13 cellular contexts compared by ENCODE assay signal in genomic region chr11:120928506-120929062, GRCh38.
"Had no signal": no experiment of that assay in that cellular context is flagged by ENCODE, and none has a peak within 500 bp of the region (broad histone marks: within the 10 kb centered on the region; RNA-seq: fewer than 3 reads in every experiment).

No MANE protein-coding gene starts in this region.

- H3K27ac ChIP-seq: ascending aorta, hepatocyte, psoas muscle, suprapubic skin, upper lobe of left lung had no signal

- H3K4me3 ChIP-seq: ascending aorta, hepatocyte, mucosa of descending colon, psoas muscle, suprapubic skin, upper lobe of left lung had no signal

- DNase-seq: activated B cell treated with CpG ODN at 0.5 μM for 24 hours; activated CD4-positive, alpha-beta T cell treated with anti-CD3 and anti-CD28 coated beads, Interleukin-2, amount 10 ng/mL, durations not matched to agents 24 days and 14 days; activated naive CD4-positive, alpha-beta T cell; effector memory CD8-positive, alpha-beta T cell; mucosa of descending colon; natural killer cell; psoas muscle; stimulated activated CD4-positive, alpha-beta T cell treated with anti-CD3 and anti-CD28 coated beads, Interleukin-12 subunit alpha, Interleukin-12 subunit beta, amount 100 ng/mL, for 4 hours; stimulated activated naive CD4-positive, alpha-beta T cell treated with Interleukin-2 at 50 U/mL for 16 hours; upper lobe of left lung had no signal

- H3K79me2 ChIP-seq: hepatocyte had no signal

- H3K4me1 ChIP-seq: ascending aorta, psoas muscle, upper lobe of left lung had no signal

- H3K4me2 ChIP-seq: hepatocyte had no signal

- ATAC-seq: effector memory CD8-positive, alpha-beta T cell; psoas muscle had no signal

- H3K27me3 ChIP-seq: ascending aorta, hepatocyte, suprapubic skin, upper lobe of left lung had no signal

- H3K36me3 ChIP-seq: ascending aorta, suprapubic skin, upper lobe of left lung had no signal

- H3K9me3 ChIP-seq: ascending aorta, mucosa of descending colon, psoas muscle, suprapubic skin, upper lobe of left lung had no signal

- H2AFZ ChIP-seq: hepatocyte had no signal
